Comparison of ENCODE assay signal across 11 cellular contexts in genomic region chr17:78665385-78665951, GRCh38.
DNase-seq lines count a peak whose midpoint lies in the region; ATAC-seq and TF ChIP-seq lines count a peak whose summit lies in the region.
"Had no signal": no experiment of that assay in that cellular context is flagged by ENCODE, and none has a peak within 500 bp of the region (broad histone marks: within the 10 kb centered on the region; RNA-seq: fewer than 3 reads in every experiment).

No MANE protein-coding gene starts in this region.

- H3K27me3 Mint-ChIP-seq in CD4-positive, CD25-positive, alpha-beta regulatory T cell = no peaks in the 10 kb centered on the region
- H3K27me3 Mint-ChIP-seq in osteocyte (ENCODE audit: unreplicated experiment) = no peaks in the 10 kb centered on the region

- POLR2A ChIA-PET in HEK293T (lab: Yijun Ruan, JAX) = interaction anchor here (0.6 to 0.9 kb wide), 2 partner anchors 17 to 151 kb away, joined by 3 read pairs; no protein-coding TSS in a partner anchor

- H3K4me3 ChIP-seq in CD4-positive, CD25-positive, alpha-beta regulatory T cell (ENCODE audit: low read depth, low read length) = peak overlapping the region; percentile 53
- no peak overlapping the region for H3K4me3 ChIP-seq in effector memory CD4-positive, alpha-beta T cell (ENCODE audit: insufficient read depth, low read depth, low read length, poor library complexity, severe bottlenecking)
- no peak overlapping the region for H3K4me3 ChIP-seq in HAP-1
- H3K4me3 ChIP-seq: cardiac muscle cell had no signal

- peaks cover 7 to 43% (median 27%) of the 10 kb centered on the region in 4 donors for H3K4me1 Mint-ChIP-seq in CD4-positive, CD25-positive, alpha-beta regulatory T cell
- H3K4me1 Mint-ChIP-seq in osteocyte (ENCODE audit: unreplicated experiment) = peaks cover 43% of the 10 kb centered on the region

- no peak for DNase-seq in CD4-positive, CD25-positive, alpha-beta regulatory T cell
- peak; percentile 30 for DNase-seq in KBM-7
- no peak for DNase-seq in effector memory CD4-positive, alpha-beta T cell
- DNase-seq in osteocyte (ENCODE audit: extremely low spot score, unreplicated experiment) = no peak
- DNase-seq in HEK293T (ENCODE audit: extremely low spot score) = no peak
- DNase-seq in hippocampal formation (lab: John Stamatoyannopoulos, UW) = no peak
- no peak for DNase-seq in HAP-1 (ENCODE audit: low spot score in 2 of 2)
- DNase-seq: GOT3 had no signal

- CTCF ChIA-PET in HEK293T (lab: Yijun Ruan, JAX) = interaction anchor here (0.6 to 0.9 kb wide), 3 partner anchors 9 to 177 kb away, joined by 3 to 5 read pairs (median 4); no protein-coding TSS in a partner anchor

- H3K36me3 Mint-ChIP-seq in CD4-positive, CD25-positive, alpha-beta regulatory T cell = peaks cover 18% of the 10 kb centered on the region
- H3K36me3 Mint-ChIP-seq in osteocyte (ENCODE audit: unreplicated experiment) = peaks cover 3% of the 10 kb centered on the region

- peaks cover 21% of the 10 kb centered on the region for H3K4me1 ChIP-seq in CD4-positive, CD25-positive, alpha-beta regulatory T cell (ENCODE audit: control insufficient read depth, insufficient read depth, low read length, poor library complexity, severe bottlenecking)
- peaks cover 20% of the 10 kb centered on the region for H3K4me1 ChIP-seq in effector memory CD4-positive, alpha-beta T cell (ENCODE audit: control insufficient read depth, insufficient read depth, low read length, poor library complexity, severe bottlenecking)
- H3K4me1 ChIP-seq in HAP-1 = no peaks in the 10 kb centered on the region

- no peaks in the 10 kb centered on the region for H3K9me3 Mint-ChIP-seq in CD4-positive, CD25-positive, alpha-beta regulatory T cell
- no peaks in the 10 kb centered on the region for H3K9me3 Mint-ChIP-seq in osteocyte (ENCODE audit: unreplicated experiment)

- H3K27me3 ChIP-seq in CD4-positive, CD25-positive, alpha-beta regulatory T cell (ENCODE audit: control insufficient read depth, insufficient read depth, low read length) = no peaks in the 10 kb centered on the region
- H3K27me3 ChIP-seq in effector memory CD4-positive, alpha-beta T cell (replicated peaks; ENCODE audit: control insufficient read depth, insufficient read depth, low read length, poor library complexity, severe bottlenecking) = no peaks in the 10 kb centered on the region
- no peaks in the 10 kb centered on the region for H3K27me3 ChIP-seq in HAP-1 (ENCODE audit: low read depth)
- H3K27me3 ChIP-seq: cardiac muscle cell had no signal

- H3K36me3 ChIP-seq in CD4-positive, CD25-positive, alpha-beta regulatory T cell (ENCODE audit: control insufficient read depth, insufficient read depth, low read length) = peaks cover 11% of the 10 kb centered on the region
- no peaks in the 10 kb centered on the region for H3K36me3 ChIP-seq in effector memory CD4-positive, alpha-beta T cell (ENCODE audit: control insufficient read depth, insufficient read depth, low read length)
- H3K36me3 ChIP-seq in HAP-1 (replicated peaks) = no peaks in the 10 kb centered on the region
- H3K36me3 ChIP-seq: cardiac muscle cell had no signal

- peak in 1 of 2 donors; percentile 33 for ATAC-seq in CD4-positive, CD25-positive, alpha-beta regulatory T cell (ENCODE audit: low read depth in 2 of 2)
- ATAC-seq in GM19463 (IDR thresholded peaks at IDR 0.05; ENCODE audit: unreplicated experiment) = no peak

- H3K9me3 ChIP-seq in CD4-positive, CD25-positive, alpha-beta regulatory T cell (ENCODE audit: control insufficient read depth in 2 of 2, low read length in 2 of 2) = no peaks in the 10 kb centered on the region
- H3K9me3 ChIP-seq in effector memory CD4-positive, alpha-beta T cell (ENCODE audit: control insufficient read depth, low read length) = no peaks in the 10 kb centered on the region
- no peaks in the 10 kb centered on the region for H3K9me3 ChIP-seq in HAP-1

- peak overlapping the region; percentile 28 to 76 (median 68) for H3K4me3 Mint-ChIP-seq in CD4-positive, CD25-positive, alpha-beta regulatory T cell
- H3K4me3 Mint-ChIP-seq in osteocyte (ENCODE audit: unreplicated experiment) = no peak overlapping the region

- no peak for TF ChIP-seq CTCF in osteocyte (IDR thresholded peaks at IDR 0.05)

- peak overlapping the region; percentile 84 to 90 (median 89) for H3K27ac Mint-ChIP-seq in CD4-positive, CD25-positive, alpha-beta regulatory T cell
- peak overlapping the region; percentile 77 for H3K27ac Mint-ChIP-seq in osteocyte (ENCODE audit: unreplicated experiment)

- peak overlapping the region; percentile 47 for H3K27ac ChIP-seq in CD4-positive, CD25-positive, alpha-beta regulatory T cell (ENCODE audit: insufficient read depth, low read length, poor library complexity, severe bottlenecking)
- peak overlapping the region; percentile 49 for H3K27ac ChIP-seq in effector memory CD4-positive, alpha-beta T cell (ENCODE audit: insufficient read depth, low read length, poor library complexity, severe bottlenecking)
- H3K27ac ChIP-seq: KMS-11 had no signal

- in situ Hi-C loops in KBM-7 (cut with MboI; ENCODE audit: low pct_unique_long_range_greater_than_20kb, low sequenced_read_pairs) = no loop called here
- in situ Hi-C loops in HAP-1 (cut with MboI; ENCODE audit: low sequenced_read_pairs) = no loop called here

TF ChIP-seq in HEK293T, 16 proteins besides CTCF, POLR2A, EP300 and RAD21:
- TF ChIP-seq ELF4 (IDR thresholded peaks at IDR 0.05) (no peak), ZNF384 (IDR thresholded peaks at IDR 0.05) (no peak), FOXM1 (IDR thresholded peaks at IDR 0.05; ENCODE audit: borderline replicate concordance) (no peak), CTBP1 (IDR thresholded peaks at IDR 0.05; ENCODE audit: borderline replicate concordance) (no peak), ARNT (IDR thresholded peaks at IDR 0.05) (no peak), TARDBP (IDR thresholded peaks at IDR 0.05) (no peak), NFRKB (IDR thresholded peaks at IDR 0.05) (no peak), SUZ12 (IDR thresholded peaks at IDR 0.05) (no peak), SP1 (IDR thresholded peaks at IDR 0.05) (no peak), FOXA1 (IDR thresholded peaks at IDR 0.05) (no peak), HDGF (IDR thresholded peaks at IDR 0.05; ENCODE audit: borderline replicate concordance) (no peak), L3MBTL2 (conservative IDR thresholded peaks at IDR 0.05) (no peak), BHLHE40 (IDR thresholded peaks at IDR 0.05; ENCODE audit: borderline replicate concordance) (no peak), FOXK2 (IDR thresholded peaks at IDR 0.05) (no peak), LEF1 (IDR thresholded peaks at IDR 0.05; ENCODE audit: borderline replicate concordance) (no peak)
- TF ChIP-seq, protein P1, sequence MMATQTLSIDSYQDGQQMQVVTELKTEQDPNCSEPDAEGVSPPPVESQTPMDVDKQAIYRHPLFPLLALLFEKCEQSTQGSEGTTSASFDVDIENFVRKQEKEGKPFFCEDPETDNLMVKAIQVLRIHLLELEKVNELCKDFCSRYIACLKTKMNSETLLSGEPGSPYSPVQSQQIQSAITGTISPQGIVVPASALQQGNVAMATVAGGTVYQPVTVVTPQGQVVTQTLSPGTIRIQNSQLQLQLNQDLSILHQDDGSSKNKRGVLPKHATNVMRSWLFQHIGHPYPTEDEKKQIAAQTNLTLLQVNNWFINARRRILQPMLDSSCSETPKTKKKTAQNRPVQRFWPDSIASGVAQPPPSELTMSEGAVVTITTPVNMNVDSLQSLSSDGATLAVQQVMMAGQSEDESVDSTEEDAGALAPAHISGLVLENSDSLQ (IDR thresholded peaks at IDR 0.05) = no peak
